In the genomic region with DNA sequence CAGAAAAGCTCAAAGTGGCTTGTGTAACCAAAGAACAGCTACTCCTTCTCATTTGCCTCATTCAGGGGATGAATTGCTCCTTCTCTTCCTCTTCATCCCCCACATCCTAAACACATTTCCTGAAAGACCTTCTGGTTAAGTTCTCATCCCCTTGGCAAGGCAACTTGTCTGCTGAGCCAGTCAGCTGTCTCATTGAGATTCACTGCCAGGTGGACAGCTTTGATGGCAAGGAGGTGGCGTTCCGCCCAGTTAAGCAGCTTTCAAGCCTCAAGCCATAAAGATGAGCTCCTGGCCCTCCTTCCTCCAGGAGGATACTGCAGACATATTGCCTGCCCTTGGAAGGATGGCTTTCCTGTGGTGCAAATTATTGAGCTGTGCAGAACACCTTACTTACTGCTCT, we compare ENCODE assay signal across 1 cellular context.
TF ChIP-seq lines count a peak whose summit lies in the region.

No MANE protein-coding gene starts in this region.

TF ChIP-seq in H1, 55 proteins besides CTCF, POLR2A, EP300 and RAD21 (continued from another document):
- TF ChIP-seq CHD7 (IDR thresholded peaks at IDR 0.05; ENCODE audit: insufficient replicate concordance, low read length) (no peak), CEBPB (IDR thresholded peaks at IDR 0.05; ENCODE audit: low read depth, low read length) (no peak), ASH2L (IDR thresholded peaks at IDR 0.05; ENCODE audit: low read length) (no peak), JUN (IDR thresholded peaks at IDR 0.05; ENCODE audit: low read depth, low read length) (no peak), FOSL1 (IDR thresholded peaks at IDR 0.05; ENCODE audit: insufficient read depth, low read depth, low read length) (no peak)
